16 cellular contexts compared by ENCODE assay signal in genomic region chr15:23412881-23413600, GRCh38. TPM values are rescaled to one million over a fixed set of nuclear protein-coding genes. Genes with fewer than 3 reads are reported as not detected.
"Had no signal": no experiment of that assay in that cellular context is flagged by ENCODE, and none has a peak within 500 bp of the region (broad histone marks: within the 10 kb centered on the region; RNA-seq: fewer than 3 reads in every experiment).

No MANE protein-coding gene starts in this region.

RNA-seq across cellular contexts. Expression of gene GOLGA6L2, which starts 34.0 kb away (rescaled TPM):
- total RNA-seq: activated CD4-positive, alpha-beta memory T cell treated with anti-CD3 and anti-CD28 coated beads, Interleukin-2, amount 10 ng/mL, durations not matched to agents 7 days and 5 days; activated CD4-positive, alpha-beta T cell treated with anti-CD3 and anti-CD28 coated beads for 36 hours; activated CD4-positive, alpha-beta T cell treated with anti-CD3 and anti-CD28 coated beads, Interleukin-2, amount 10 ng/mL, durations not matched to agents 7 days and 5 days; activated CD8-positive, alpha-beta memory T cell treated with anti-CD3 and anti-CD28 coated beads, Interleukin-2, amount 10 ng/mL, durations not matched to agents 7 days and 5 days; activated CD8-positive, alpha-beta T cell treated with anti-CD3 and anti-CD28 coated beads, Interleukin-2, amount 10 ng/mL, durations not matched to agents 7 days and 5 days; activated naive CD8-positive, alpha-beta T cell treated with anti-CD3 and anti-CD28 coated beads, Interleukin-2, amount 10 ng/mL, durations not matched to agents 7 days and 5 days; activated T-helper 2 cell treated with anti-CD3 and anti-CD28 coated beads, Interferon-gamma antibody, Interleukin-2, Interleukin-4, amounts not matched to agents 10 μg/mL and 5 μg/mL and 100 μg/mL, durations not matched to agents 14 hours and 24 hours and 36 hours; ascending aorta; bronchial epithelial cell; cardiac muscle cell; T-cell; T-helper 1 cell treated with Interleukin-12 subunit alpha and Interleukin-12 subunit beta and Interleukin-4 antibody, amounts not matched to agents 30 ng/mL and 1 ng/mL, for 36 hours; T-helper 17 cell; T-helper 2 cell treated with Interferon-gamma antibody and Interleukin-4, amounts not matched to agents 100 ng/mL and 5 ng/mL, for 36 hours; WTC11 had no signal
- polyA plus RNA-seq: adipose tissue, cardiac muscle cell had no signal

RNA-seq across cellular contexts. Expression of gene GOLGA8S, which starts 58.5 kb away (rescaled TPM):
- total RNA-seq: ascending aorta, bronchial epithelial cell, cardiac muscle cell had no signal
- polyA plus RNA-seq: cardiac muscle cell had no signal
